Comparison of ENCODE assay signal across 8 cellular contexts in the genomic region with DNA sequence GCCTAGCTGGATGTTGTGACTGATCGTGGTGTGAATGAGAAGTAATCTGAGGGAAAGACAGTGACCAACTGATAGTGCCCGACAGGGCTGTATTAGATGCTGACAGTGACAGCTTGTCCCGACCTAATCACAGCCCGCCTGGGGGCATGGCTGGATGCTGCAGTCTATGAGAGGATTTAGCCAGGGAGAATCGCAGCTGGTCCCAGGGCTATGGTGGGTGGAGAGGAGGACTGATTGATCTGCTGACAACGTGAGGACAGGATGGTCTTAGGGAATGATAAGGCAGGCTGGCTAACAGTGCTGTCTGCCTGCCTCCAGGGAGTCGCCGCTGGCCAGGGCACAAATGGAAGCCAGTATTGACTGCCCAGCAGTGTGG. TPM values are rescaled to one million over a fixed set of nuclear protein-coding genes. Genes with fewer than 3 reads are reported as not detected.
DNase-seq lines count a peak whose midpoint lies in the region; ATAC-seq and TF ChIP-seq lines count a peak whose summit lies in the region.

No MANE protein-coding gene starts in this region.

- H3K4me3 ChIP-seq in GM12864 (ENCODE audit: low read depth, low read length) = peak overlapping the region; percentile 76
- peak overlapping the region; percentile 70 for H3K4me3 ChIP-seq in Karpas-422 (ENCODE audit: low read length)
- H3K4me3 ChIP-seq in mucosa of descending colon = no peak overlapping the region

- peak overlapping the region; percentile 85 for H3K9ac ChIP-seq in Karpas-422 (ENCODE audit: low read length)

- H3K36me3 ChIP-seq in Karpas-422 (ENCODE audit: insufficient read depth, low read length) = peaks cover 7% of the 10 kb centered on the region; the same call in 1 of the 2 replicates
- peaks cover 3% of the 10 kb centered on the region for H3K36me3 ChIP-seq in mucosa of descending colon (ENCODE audit: low read depth)

- H3K4me1 Mint-ChIP-seq in chondrocyte (ENCODE audit: low read depth) = peaks cover 18% of the 10 kb centered on the region

- intact Hi-C loops in mucosa of descending colon (cut with DNase I, micrococcal nuclease) = no loop called here

- POLR2A ChIA-PET in HEK293T (lab: Yijun Ruan, JAX) = interaction anchor here (0.9 to 4.5 kb wide), 7 partner anchors 12 to 202 kb away, joined by 3 to 22 read pairs (median 3); a partner anchor contains a TSS

- H3K27ac ChIP-seq in Karpas-422 (ENCODE audit: low read length) = no peak overlapping the region

- H3K27ac Mint-ChIP-seq in chondrocyte (ENCODE audit: unreplicated experiment) = peak overlapping the region; percentile 91

- H3K27me3 ChIP-seq in Karpas-422 (ENCODE audit: low read length) = no peaks in the 10 kb centered on the region

- CTCF ChIA-PET in HEK293T (lab: Yijun Ruan, JAX) = no interaction called here

- no peak for DNase-seq in GM12864 (ENCODE audit: low read depth)
- no peak for DNase-seq in Karpas-422
- DNase-seq in chondrocyte (ENCODE audit: low spot score) = no peak
- no peak for DNase-seq in mucosa of descending colon
- no peak for DNase-seq in GM19238 (ENCODE audit: insufficient read length, low spot score)
- no peak for DNase-seq in cerebellar nuclear complex (lab: John Stamatoyannopoulos, UW)
- no peak for DNase-seq in HEK293T (ENCODE audit: extremely low spot score)
- no peak for DNase-seq in activated CD4-positive, alpha-beta T cell treated with anti-CD3 and anti-CD28 coated beads for 48 hours

- peak overlapping the region; percentile 79 for H3K4me3 Mint-ChIP-seq in chondrocyte (ENCODE audit: unreplicated experiment)

- H3K79me2 ChIP-seq in Karpas-422 (ENCODE audit: low read length) = peaks cover 33% of the 10 kb centered on the region

- H4K20me1 ChIP-seq in Karpas-422 (ENCODE audit: insufficient read depth, low read depth, low read length) = no peaks in the 10 kb centered on the region

- H3K9me2 ChIP-seq in Karpas-422 (replicated peaks; ENCODE audit: insufficient read depth, low read length) = no peaks in the 10 kb centered on the region

- H3K4me1 ChIP-seq in Karpas-422 (ENCODE audit: low read length) (peaks cover 23% of the 10 kb centered on the region), mucosa of descending colon (ENCODE audit: low read depth) (peaks cover 4% of the 10 kb centered on the region)

- H3K36me3 Mint-ChIP-seq in chondrocyte (ENCODE audit: low read depth) = peaks cover 3% of the 10 kb centered on the region

- peaks cover 5% of the 10 kb centered on the region for H3K9me3 Mint-ChIP-seq in chondrocyte (ENCODE audit: low read depth)

- no peak overlapping the region for H2AFZ ChIP-seq in Karpas-422 (ENCODE audit: low read length)

- TF ChIP-seq CTCF in GM12864 (IDR thresholded peaks at IDR 0.05; ENCODE audit: low read depth, low read length, missing control alignments) (no peak), chondrocyte (IDR thresholded peaks at IDR 0.05) (no peak), mucosa of descending colon (IDR thresholded peaks at IDR 0.05) (no peak)

- H3K9me3 ChIP-seq in Karpas-422 (ENCODE audit: low read length) (no peaks in the 10 kb centered on the region), mucosa of descending colon (no peaks in the 10 kb centered on the region)

- peak overlapping the region; percentile 66 for H3K4me2 ChIP-seq in Karpas-422 (ENCODE audit: low read depth, low read length, poor library complexity, severe bottlenecking)

- no peaks in the 10 kb centered on the region for H3K27me3 Mint-ChIP-seq in chondrocyte (ENCODE audit: low read depth)

- peak; percentile 6 for ATAC-seq in mucosa of descending colon

TF ChIP-seq in HEK293T, 16 proteins besides CTCF, POLR2A, EP300 and RAD21:
- TF ChIP-seq NFRKB (IDR thresholded peaks at IDR 0.05) (no peak), FOXK2 (IDR thresholded peaks at IDR 0.05) (no peak), SUZ12 (IDR thresholded peaks at IDR 0.05) (no peak), ZNF384 (IDR thresholded peaks at IDR 0.05) (no peak), BHLHE40 (IDR thresholded peaks at IDR 0.05; ENCODE audit: borderline replicate concordance) (no peak), HDGF (IDR thresholded peaks at IDR 0.05; ENCODE audit: borderline replicate concordance) (no peak), FOXA1 (IDR thresholded peaks at IDR 0.05) (no peak), L3MBTL2 (conservative IDR thresholded peaks at IDR 0.05) (no peak), CTBP1 (IDR thresholded peaks at IDR 0.05; ENCODE audit: borderline replicate concordance) (no peak), FOXM1 (IDR thresholded peaks at IDR 0.05; ENCODE audit: borderline replicate concordance) (no peak), TARDBP (IDR thresholded peaks at IDR 0.05) (no peak), ARNT (IDR thresholded peaks at IDR 0.05) (no peak), LEF1 (IDR thresholded peaks at IDR 0.05; ENCODE audit: borderline replicate concordance) (no peak), ELF4 (IDR thresholded peaks at IDR 0.05) (no peak), SP1 (IDR thresholded peaks at IDR 0.05) (no peak)
- TF ChIP-seq, protein P1, sequence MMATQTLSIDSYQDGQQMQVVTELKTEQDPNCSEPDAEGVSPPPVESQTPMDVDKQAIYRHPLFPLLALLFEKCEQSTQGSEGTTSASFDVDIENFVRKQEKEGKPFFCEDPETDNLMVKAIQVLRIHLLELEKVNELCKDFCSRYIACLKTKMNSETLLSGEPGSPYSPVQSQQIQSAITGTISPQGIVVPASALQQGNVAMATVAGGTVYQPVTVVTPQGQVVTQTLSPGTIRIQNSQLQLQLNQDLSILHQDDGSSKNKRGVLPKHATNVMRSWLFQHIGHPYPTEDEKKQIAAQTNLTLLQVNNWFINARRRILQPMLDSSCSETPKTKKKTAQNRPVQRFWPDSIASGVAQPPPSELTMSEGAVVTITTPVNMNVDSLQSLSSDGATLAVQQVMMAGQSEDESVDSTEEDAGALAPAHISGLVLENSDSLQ (IDR thresholded peaks at IDR 0.05) = no peak

RNA-seq across cellular contexts. Expression of a gene that starts 0.6 kb away (rescaled TPM):
- 9.5 and 12.2 TPM in 2 replicates for total RNA-seq in Karpas-422 (2014; rRNA removed; shearing (Covaris generic); ENCODE audit: low replicate concordance)
- total RNA-seq in chondrocyte = 3.0 to 4.7 TPM (median 3.6 TPM) in 3 replicates
- total RNA-seq in mucosa of descending colon = 1 to 10 TPM; 3.4 to 6.2 (median 3.7) TPM

RNA-seq across cellular contexts. Expression of a gene that starts 12.3 kb away (rescaled TPM):
- 63.4 and 83.6 TPM in 2 replicates for total RNA-seq in Karpas-422 (2014; rRNA removed; shearing (Covaris generic); ENCODE audit: low replicate concordance)
- total RNA-seq in chondrocyte = 0.24 to 1.3 TPM (median 0.37 TPM) in 3 replicates
- total RNA-seq in mucosa of descending colon = 1 to 10 TPM; 4.4 to 8.6 (median 5.3) TPM
